Comparison of ENCODE assay signal across 1 cellular context in the genomic region with DNA sequence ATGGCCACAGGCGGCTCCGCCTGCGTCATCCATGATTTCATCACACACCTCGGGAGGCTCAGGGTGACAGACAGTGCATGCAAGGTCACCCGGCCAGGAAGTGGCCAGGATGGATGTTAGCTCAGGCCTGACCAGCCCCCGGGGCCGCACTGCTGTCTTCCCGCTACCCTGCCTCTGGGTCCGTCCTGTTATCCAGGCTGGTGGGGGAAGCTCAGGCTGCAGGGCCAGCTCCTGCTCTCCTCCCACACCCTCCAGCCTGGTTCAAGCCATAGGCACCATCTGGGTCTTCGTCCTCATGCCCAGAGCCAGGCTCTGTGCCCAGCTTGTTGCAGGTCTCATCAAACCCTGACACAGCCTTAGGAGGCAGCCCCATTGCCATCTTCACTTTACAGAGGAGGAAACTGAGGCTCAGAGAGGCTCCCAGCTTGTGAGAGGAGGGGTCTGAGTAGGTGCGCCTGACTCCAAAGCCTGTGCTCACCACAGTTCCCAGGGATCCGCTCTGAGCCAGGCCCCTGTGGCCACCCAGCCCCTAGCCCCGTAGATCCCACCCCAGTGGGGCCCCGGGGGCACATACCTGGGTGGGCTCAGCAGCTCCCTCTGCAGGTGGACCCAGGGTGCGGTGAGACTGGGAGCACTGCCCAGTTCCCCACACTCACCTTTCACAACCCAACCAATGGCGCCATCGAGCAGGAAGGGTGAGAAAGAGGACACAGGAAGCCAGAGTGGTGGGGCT.
TF ChIP-seq lines count a peak whose summit lies in the region.

No MANE protein-coding gene starts in this region.

TF ChIP-seq in GM23338, 12 proteins besides CTCF, POLR2A, EP300 and RAD21 (continued from another document):
- TF ChIP-seq, protein P1, sequence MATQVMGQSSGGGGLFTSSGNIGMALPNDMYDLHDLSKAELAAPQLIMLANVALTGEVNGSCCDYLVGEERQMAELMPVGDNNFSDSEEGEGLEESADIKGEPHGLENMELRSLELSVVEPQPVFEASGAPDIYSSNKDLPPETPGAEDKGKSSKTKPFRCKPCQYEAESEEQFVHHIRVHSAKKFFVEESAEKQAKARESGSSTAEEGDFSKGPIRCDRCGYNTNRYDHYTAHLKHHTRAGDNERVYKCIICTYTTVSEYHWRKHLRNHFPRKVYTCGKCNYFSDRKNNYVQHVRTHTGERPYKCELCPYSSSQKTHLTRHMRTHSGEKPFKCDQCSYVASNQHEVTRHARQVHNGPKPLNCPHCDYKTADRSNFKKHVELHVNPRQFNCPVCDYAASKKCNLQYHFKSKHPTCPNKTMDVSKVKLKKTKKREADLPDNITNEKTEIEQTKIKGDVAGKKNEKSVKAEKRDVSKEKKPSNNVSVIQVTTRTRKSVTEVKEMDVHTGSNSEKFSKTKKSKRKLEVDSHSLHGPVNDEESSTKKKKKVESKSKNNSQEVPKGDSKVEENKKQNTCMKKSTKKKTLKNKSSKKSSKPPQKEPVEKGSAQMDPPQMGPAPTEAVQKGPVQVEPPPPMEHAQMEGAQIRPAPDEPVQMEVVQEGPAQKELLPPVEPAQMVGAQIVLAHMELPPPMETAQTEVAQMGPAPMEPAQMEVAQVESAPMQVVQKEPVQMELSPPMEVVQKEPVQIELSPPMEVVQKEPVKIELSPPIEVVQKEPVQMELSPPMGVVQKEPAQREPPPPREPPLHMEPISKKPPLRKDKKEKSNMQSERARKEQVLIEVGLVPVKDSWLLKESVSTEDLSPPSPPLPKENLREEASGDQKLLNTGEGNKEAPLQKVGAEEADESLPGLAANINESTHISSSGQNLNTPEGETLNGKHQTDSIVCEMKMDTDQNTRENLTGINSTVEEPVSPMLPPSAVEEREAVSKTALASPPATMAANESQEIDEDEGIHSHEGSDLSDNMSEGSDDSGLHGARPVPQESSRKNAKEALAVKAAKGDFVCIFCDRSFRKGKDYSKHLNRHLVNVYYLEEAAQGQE (IDR thresholded peaks at IDR 0.05; ENCODE audit: unreplicated experiment), result no peak
- TF ChIP-seq NANOG (IDR thresholded peaks at IDR 0.05; ENCODE audit: borderline replicate concordance) (no peak), ETS1 (IDR thresholded peaks at IDR 0.05) (no peak), CREB1 (CRISPR knock-in tag; IDR thresholded peaks at IDR 0.05; ENCODE audit: low read depth) (no peak)
